ENCODE assay signal across 29 cellular contexts in the genomic region with DNA sequence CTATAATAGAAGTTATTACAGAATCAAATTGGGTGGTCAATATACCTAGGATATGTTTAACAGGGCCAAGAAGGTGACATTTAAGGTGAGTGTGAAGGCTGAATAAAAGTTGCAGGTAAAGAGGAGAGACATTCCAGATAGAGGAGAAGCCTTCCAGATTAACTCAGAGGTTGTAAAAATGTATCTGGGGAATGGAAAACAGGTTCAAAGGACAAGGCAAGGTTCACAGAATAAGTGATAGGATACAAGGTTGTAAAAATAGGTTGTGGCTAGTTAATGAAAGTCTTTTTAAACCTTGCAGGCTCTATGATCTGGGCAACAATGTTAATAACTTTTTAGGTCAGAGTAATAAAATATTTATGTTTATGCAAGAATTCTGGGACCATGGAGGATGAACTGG.
"Had no signal": no experiment of that assay in that cellular context is flagged by ENCODE, and none has a peak within 500 bp of the region (broad histone marks: within the 10 kb centered on the region; RNA-seq: fewer than 3 reads in every experiment).

No MANE protein-coding gene starts in this region.

- H3K9me3 Mint-ChIP-seq: activated CD8-positive, alpha-beta T cell treated with anti-CD3 and anti-CD28 coated beads for 36 hours; activated T-cell treated with anti-CD3 and anti-CD28 coated beads, Interleukin-2, amount 50 U/mL, for 72 hours; neural progenitor cell; T-helper 1 cell treated with Interleukin-12 subunit alpha and Interleukin-12 subunit beta and Interleukin-4 antibody, amounts not matched to agents 30 μg/mL and 1 μg/mL, for 36 hours had no signal

- H2AFZ ChIP-seq: neural progenitor cell, parathyroid adenoma had no signal

- H3K4me3 Mint-ChIP-seq: activated CD8-positive, alpha-beta T cell treated with anti-CD3 and anti-CD28 coated beads for 36 hours; activated naive CD8-positive, alpha-beta T cell treated with anti-CD3 and anti-CD28 coated beads for 36 hours; activated T-cell treated with anti-CD3 and anti-CD28 coated beads, Interleukin-2, amount 50 U/mL, for 72 hours; neural progenitor cell; T-helper 1 cell treated with Interleukin-12 subunit alpha and Interleukin-12 subunit beta and Interleukin-4 antibody, amounts not matched to agents 30 μg/mL and 1 μg/mL, for 36 hours had no signal

- H3K4me2 ChIP-seq: neural progenitor cell had no signal

- H3K4me3 ChIP-seq: adrenal gland, body of pancreas, heart left ventricle, left ventricle myocardium inferior, lung, neural progenitor cell, spleen, thoracic aorta had no signal

- H3K27ac Mint-ChIP-seq: activated CD8-positive, alpha-beta T cell treated with anti-CD3 and anti-CD28 coated beads for 36 hours; activated T-cell treated with anti-CD3 and anti-CD28 coated beads, Interleukin-2, amount 50 U/mL, for 72 hours; neural progenitor cell; T-helper 1 cell treated with Interleukin-12 subunit alpha and Interleukin-12 subunit beta and Interleukin-4 antibody, amounts not matched to agents 30 μg/mL and 1 μg/mL, for 36 hours had no signal

- H3K27me3 Mint-ChIP-seq: activated CD8-positive, alpha-beta T cell treated with anti-CD3 and anti-CD28 coated beads for 36 hours; activated naive CD8-positive, alpha-beta T cell treated with anti-CD3 and anti-CD28 coated beads for 36 hours had no signal

- H3K4me1 ChIP-seq: adrenal gland, body of pancreas, heart left ventricle, left ventricle myocardium inferior, neural progenitor cell, parathyroid adenoma, spleen had no signal

- H3K27ac ChIP-seq: adrenal gland, body of pancreas, heart left ventricle, left ventricle myocardium inferior, neural progenitor cell, parathyroid adenoma, spleen, thoracic aorta, WERI-Rb-1 had no signal

- H3K4me1 Mint-ChIP-seq: neural progenitor cell had no signal

- H3K9me3 ChIP-seq: adrenal gland, body of pancreas, heart left ventricle, thoracic aorta had no signal

- H3K27me3 ChIP-seq: adrenal gland, body of pancreas, heart left ventricle, neural progenitor cell, spleen had no signal

- ATAC-seq: activated CD8-positive, alpha-beta T cell treated with anti-CD3 and anti-CD28 coated beads for 36 hours; activated T-cell treated with anti-CD3 and anti-CD28 coated beads, Interleukin-2, amount 50 U/mL, for 72 hours; body of pancreas; esophagus mucosa; heart left ventricle; right cardiac atrium; stimulated activated naive CD8-positive, alpha-beta T cell treated with anti-CD3 and anti-CD28 coated beads, Interleukin-15, Interleukin-2, amounts not matched to agents 100 U/mL and 50 U/mL, for 24 hours had no signal

- H3K79me2 ChIP-seq: parathyroid adenoma had no signal

- DNase-seq: activated CD4-positive, alpha-beta T cell treated with anti-CD3 and anti-CD28 coated beads, Interleukin-2, amount 50 U/mL, for 1 hour; activated CD4-positive, CD25-positive, alpha-beta regulatory T cell treated with anti-CD3 and anti-CD28 coated beads, Interleukin-2, amount 50 U/mL, for 72 hours; activated CD8-positive, alpha-beta T cell treated with anti-CD3 and anti-CD28 coated beads for 36 hours; activated naive CD4-positive, alpha-beta T cell; activated naive CD8-positive, alpha-beta T cell treated with anti-CD3 and anti-CD28 coated beads for 36 hours; activated T-cell treated with anti-CD3 and anti-CD28 coated beads, Interleukin-2, amount 50 U/mL, for 72 hours; adrenal gland; aorta; body of pancreas; cortex of kidney; foreskin fibroblast; heart left ventricle; left ventricle myocardium inferior; mesendoderm; occipital lobe; right cardiac atrium; spleen; stimulated activated CD4-positive, alpha-beta T cell treated with anti-CD3 and anti-CD28 coated beads, Interleukin-2, amount 100 ng/mL, for 48 hours; stimulated activated naive CD8-positive, alpha-beta T cell treated with anti-CD3 and anti-CD28 coated beads, Interleukin-15, Interleukin-2, amounts not matched to agents 100 U/mL and 50 U/mL, for 24 hours; SW 1271; T1000; trophoblast cell; WERI-Rb-1 had no signal
